Comparison of ENCODE assay signal across 1 cellular context in genomic region chr6:114465511-114465910, GRCh38.
TF ChIP-seq lines count a peak whose summit lies in the region.

No MANE protein-coding gene starts in this region.

TF ChIP-seq in GM23338, 12 proteins besides CTCF, POLR2A, EP300 and RAD21 (continued from another document):
- TF ChIP-seq REST (IDR thresholded peaks at IDR 0.05; ENCODE audit: unreplicated experiment) (no peak), NANOG (IDR thresholded peaks at IDR 0.05; ENCODE audit: borderline replicate concordance) (no peak), EZH2 (IDR thresholded peaks at IDR 0.05; ENCODE audit: low read depth, unreplicated experiment) (no peak), STAT1 (IDR thresholded peaks at IDR 0.05; ENCODE audit: unreplicated experiment) (no peak), POLR2AphosphoS5 (IDR thresholded peaks at IDR 0.05; ENCODE audit: low read depth) (no peak), ZNF331 (CRISPR knock-in tag; IDR thresholded peaks at IDR 0.05; ENCODE audit: low read depth) (no peak)
TF ChIP-seq in GM23338: peak in this region for 0.
